ENCODE assay signal across 8 cellular contexts in the genomic region with DNA sequence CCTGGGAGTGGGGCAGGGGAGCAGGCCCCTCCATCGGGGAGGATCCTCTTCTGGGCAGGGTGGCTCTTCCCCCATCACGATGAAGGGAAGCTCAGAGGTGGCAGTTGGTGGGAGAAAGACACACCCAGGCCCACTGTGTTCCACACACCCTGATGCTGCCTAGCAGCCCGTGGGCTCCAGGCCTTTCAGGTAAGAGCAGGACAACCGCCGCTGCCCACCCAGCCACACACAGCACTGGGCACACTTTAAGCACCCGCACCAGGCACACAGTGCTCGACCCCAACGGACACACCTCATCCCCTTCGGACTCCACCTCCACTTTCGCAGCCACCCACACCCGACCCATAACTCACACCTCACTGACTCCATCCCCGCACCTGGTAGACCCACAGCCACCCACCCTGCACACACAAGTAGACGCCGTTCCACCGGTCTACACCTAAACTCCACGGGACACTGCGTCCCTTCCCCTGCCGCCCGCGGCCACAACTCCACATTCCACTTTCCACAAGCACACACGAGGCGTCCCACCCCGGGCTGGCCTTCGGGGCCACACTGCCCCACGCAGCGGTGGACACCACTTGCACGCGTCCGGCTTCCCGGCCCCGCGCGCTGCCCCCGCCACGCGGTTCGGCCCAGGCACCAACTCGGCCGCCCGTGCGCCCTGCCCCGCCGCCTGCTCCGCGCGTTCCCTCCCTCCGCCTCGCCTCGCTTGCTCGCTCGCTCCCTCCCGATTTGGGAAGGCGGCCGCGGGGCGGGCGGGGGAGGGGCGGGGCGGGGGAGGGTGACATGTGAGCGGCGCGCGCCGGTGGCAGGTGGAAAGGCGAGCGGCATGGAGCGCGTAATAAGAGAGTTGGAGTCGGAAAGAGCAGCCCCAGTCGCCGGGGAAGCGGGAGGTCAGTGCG. TPM values are rescaled to one million over a fixed set of nuclear protein-coding genes. Genes with fewer than 3 reads are reported as not detected.
A peak's percentile ranks its signal among the peaks of the same experiment; 100 is the strongest.
DNase-seq lines count a peak whose midpoint lies in the region; ATAC-seq, FAIRE-seq and TF ChIP-seq lines count a peak whose summit lies in the region.

A gene (plus strand): TSS at position 787 of the 905 bp plus-strand sequence. CDS start 307 bp downstream, outside the sequence.

- DNase-seq in GM13976 (ENCODE audit: low spot score) = peak; percentile 50
- peak; percentile 85 for DNase-seq in ecto neural progenitor cell (ENCODE audit: low spot score)
- DNase-seq in mesendoderm = peak; percentile 51
- peak; percentile 62 to 89 for DNase-seq in tibial artery
- DNase-seq in RCC 7860 (ENCODE audit: low spot score) = no peak
- no peak for DNase-seq in hippocampal formation (lab: John Stamatoyannopoulos, UW)

- H3K56ac ChIP-seq in mesendoderm (ENCODE audit: low read length) = peak within 1 kb of the TSS; percentile 74

- H3K4me2 ChIP-seq in mesendoderm (ENCODE audit: low read length) = peak within 1 kb of the TSS; percentile 62

- peak; percentile 34 for ATAC-seq in SK-N-SH treated with all-trans-retinoic acid at 6 μM for 48 hours

- H3K9ac ChIP-seq in mesendoderm (ENCODE audit: low read length) = peak within 1 kb of the TSS; percentile 55

- intact Hi-C loops in tibial artery (cut with DNase I; ENCODE audit: low total_unique reads) = no loop called here

- no peak within 1 kb of the TSS for H3K4ac ChIP-seq in mesendoderm (ENCODE audit: low read depth, low read length)

- no peak within 1 kb of the TSS for H4K8ac ChIP-seq in mesendoderm (ENCODE audit: low read depth, low read length)

- no peaks in the 10 kb centered on the region for H3K79me1 ChIP-seq in mesendoderm (ENCODE audit: low read length)

- no peaks in the 10 kb centered on the region for H3K79me2 ChIP-seq in ACC112 (ENCODE audit: control insufficient read depth, insufficient read depth, low read length, unreplicated experiment)
- no peaks in the 10 kb centered on the region for H3K79me2 ChIP-seq in mesendoderm (ENCODE audit: control insufficient read depth, insufficient read depth, low read length)

- WGBS in mesendoderm (ENCODE audit: extremely low coverage, insufficient coverage, low lambda C conversion rate) = no CpG with 5 or more reads among the region's 73 CpGs

- H3K9me3 ChIP-seq in tibial artery = no peaks in the 10 kb centered on the region

- H3K36me3 ChIP-seq in ACC112 (ENCODE audit: insufficient read depth, low read length) (no peaks in the 10 kb centered on the region), mesendoderm (ENCODE audit: control insufficient read depth, insufficient read depth, low read length) (no peaks in the 10 kb centered on the region), tibial artery (no peaks in the 10 kb centered on the region)

- H3K27me3 ChIP-seq in ACC112 (ENCODE audit: insufficient read depth, low read length) (peaks cover 26% of the 10 kb centered on the region), mesendoderm (ENCODE audit: insufficient read depth, low read length, poor library complexity) (peaks cover 12% of the 10 kb centered on the region), tibial artery (no peaks in the 10 kb centered on the region)

- H2AK5ac ChIP-seq in mesendoderm (ENCODE audit: low read length) = no peak within 1 kb of the TSS

- TF ChIP-seq CTCF in GM13976 (IDR thresholded peaks at IDR 0.05; ENCODE audit: borderline replicate concordance, control extremely low read depth, extremely low read depth, insufficient read depth, missing control alignments) (no peak), tibial artery (IDR thresholded peaks at IDR 0.05) (no peak)

- H3K4me1 ChIP-seq in ACC112 (ENCODE audit: control insufficient read depth, insufficient read depth, low read length, unreplicated experiment) (peaks cover 5% of the 10 kb centered on the region), mesendoderm (ENCODE audit: control insufficient read depth, low read depth, low read length) (no peaks in the 10 kb centered on the region), tibial artery (peaks cover 6 to 46% (median 39%) of the 10 kb centered on the region in 4 donors)

- H2AFZ ChIP-seq in ACC112 (ENCODE audit: low read length, unreplicated experiment) = no peak within 1 kb of the TSS

- no peak within 1 kb of the TSS for H2BK120ac ChIP-seq in mesendoderm (ENCODE audit: low read depth, low read length)

- no peak within 1 kb of the TSS for H4K5ac ChIP-seq in mesendoderm (ENCODE audit: low read length)

- H3K4me3 ChIP-seq in ACC112 (ENCODE audit: low read depth, low read length) (peak within 1 kb of the TSS; percentile 69), mesendoderm (ENCODE audit: low read length) (peak within 1 kb of the TSS; percentile 24), tibial artery (peak within 1 kb of the TSS; percentile 53 to 67)

- no peak within 1 kb of the TSS for H3K18ac ChIP-seq in mesendoderm (ENCODE audit: low read length)

- in situ Hi-C loops in GM13976 (cut with MboI; ENCODE audit: low sequenced_read_pairs, unreplicated experiment) = no loop called here

- no peak within 1 kb of the TSS for H2BK15ac ChIP-seq in mesendoderm (replicated peaks; ENCODE audit: low read depth)

- FAIRE-seq in RCC 7860 (lab: Jason Lieb, UNC) = no peak

- no peak within 1 kb of the TSS for H3K27ac ChIP-seq in ACC112 (ENCODE audit: low read depth, low read length)
- H3K27ac ChIP-seq in mesendoderm (ENCODE audit: low read depth, low read length) = no peak within 1 kb of the TSS
- H3K27ac ChIP-seq in tibial artery = peak within 1 kb of the TSS; percentile 85 to 90

- H3K23ac ChIP-seq in mesendoderm (ENCODE audit: low read length) = peak within 1 kb of the TSS; percentile 89

- no peak within 1 kb of the TSS for H2BK5ac ChIP-seq in mesendoderm (ENCODE audit: low read length)

TF ChIP-seq in SK-N-SH treated with all-trans-retinoic acid at 6 μM for 48 hours, 23 proteins besides CTCF, POLR2A, EP300 and RAD21:
- TF ChIP-seq ESRRG (CRISPR knock-in tag; IDR thresholded peaks at IDR 0.05) (no peak), TCF4 (CRISPR knock-in tag; IDR thresholded peaks at IDR 0.05; ENCODE audit: borderline replicate concordance) (no peak), ARNTL (CRISPR knock-in tag; IDR thresholded peaks at IDR 0.05; ENCODE audit: borderline replicate concordance, low read depth) (no peak), TOX (CRISPR knock-in tag; IDR thresholded peaks at IDR 0.05; ENCODE audit: borderline replicate concordance) (no peak)
- TF ChIP-seq, protein P1, sequence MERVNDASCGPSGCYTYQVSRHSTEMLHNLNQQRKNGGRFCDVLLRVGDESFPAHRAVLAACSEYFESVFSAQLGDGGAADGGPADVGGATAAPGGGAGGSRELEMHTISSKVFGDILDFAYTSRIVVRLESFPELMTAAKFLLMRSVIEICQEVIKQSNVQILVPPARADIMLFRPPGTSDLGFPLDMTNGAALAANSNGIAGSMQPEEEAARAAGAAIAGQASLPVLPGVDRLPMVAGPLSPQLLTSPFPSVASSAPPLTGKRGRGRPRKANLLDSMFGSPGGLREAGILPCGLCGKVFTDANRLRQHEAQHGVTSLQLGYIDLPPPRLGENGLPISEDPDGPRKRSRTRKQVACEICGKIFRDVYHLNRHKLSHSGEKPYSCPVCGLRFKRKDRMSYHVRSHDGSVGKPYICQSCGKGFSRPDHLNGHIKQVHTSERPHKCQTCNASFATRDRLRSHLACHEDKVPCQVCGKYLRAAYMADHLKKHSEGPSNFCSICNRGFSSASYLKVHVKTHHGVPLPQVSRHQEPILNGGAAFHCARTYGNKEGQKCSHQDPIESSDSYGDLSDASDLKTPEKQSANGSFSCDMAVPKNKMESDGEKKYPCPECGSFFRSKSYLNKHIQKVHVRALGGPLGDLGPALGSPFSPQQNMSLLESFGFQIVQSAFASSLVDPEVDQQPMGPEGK (CRISPR knock-in tag; IDR thresholded peaks at IDR 0.05; ENCODE audit: borderline replicate concordance) = no peak
TF ChIP-seq in SK-N-SH treated with all-trans-retinoic acid at 6 μM for 48 hours: peak in this region for 0.

RNA-seq across cellular contexts. Expression of the gene that starts here (rescaled TPM):
- polyA plus RNA-seq in mesendoderm (2013, experiment 1 of 2) = 0.63 TPM
- 0.56 TPM for polyA plus RNA-seq in mesendoderm (2013, experiment 2 of 2)

Comparison
In these comparisons a context has a peak if more than half of its experiments do, and no peak if none do; other contexts are left out.
1. H3K27ac ChIP-seq: peak in tibial artery (2 of 2); none in ACC112 (single experiment) and mesendoderm (single experiment).
2. DNase-seq: peak in GM13976 (single experiment), ecto neural progenitor cell (single experiment), mesendoderm (single experiment) and tibial artery (2 of 2); none in RCC 7860 (single experiment) and hippocampal formation (0 of 2).
3. Peak in every context shown above with its lines, with median percentiles within 50 percentile points of each other: H3K4me3 ChIP-seq.